ENCODE assay signal across 13 cellular contexts in genomic region chr17:64502021-64502420, GRCh38. TPM values are rescaled to one million over a fixed set of nuclear protein-coding genes. Genes with fewer than 3 reads are reported as not detected.
DNase-seq lines count a peak whose midpoint lies in the region; ATAC-seq and TF ChIP-seq lines count a peak whose summit lies in the region.
"Had no signal": no experiment of that assay in that cellular context is flagged by ENCODE, and none has a peak within 500 bp of the region (broad histone marks: within the 10 kb centered on the region; RNA-seq: fewer than 3 reads in every experiment).

No MANE protein-coding gene starts in this region.

- peak overlapping the region; percentile 42 for H3K27ac Mint-ChIP-seq in activated naive CD8-positive, alpha-beta T cell treated with anti-CD3 and anti-CD28 coated beads, Interleukin-2, amount 10 ng/mL, durations not matched to agents 7 days and 5 days
- peak overlapping the region; percentile 88 for H3K27ac Mint-ChIP-seq in memory B cell

- H3K4me1 Mint-ChIP-seq in activated naive CD8-positive, alpha-beta T cell treated with anti-CD3 and anti-CD28 coated beads, Interleukin-2, amount 10 ng/mL, durations not matched to agents 7 days and 5 days = peaks cover 59% of the 10 kb centered on the region
- peaks cover 39% of the 10 kb centered on the region for H3K4me1 Mint-ChIP-seq in memory B cell

- H3K4me1 ChIP-seq in ACC112 (ENCODE audit: control insufficient read depth, insufficient read depth, low read length, unreplicated experiment) (peaks cover 53% of the 10 kb centered on the region), DOHH2 (ENCODE audit: control insufficient read depth, low read length) (peaks cover 78% of the 10 kb centered on the region)

- H3K9me3 ChIP-seq in DOHH2 (ENCODE audit: control insufficient read depth, insufficient read depth, low read length) = no peaks in the 10 kb centered on the region
- H3K9me3 ChIP-seq: adrenal gland had no signal

- ATAC-seq in activated naive CD8-positive, alpha-beta T cell treated with anti-CD3 and anti-CD28 coated beads, Interleukin-2, amount 10 ng/mL, durations not matched to agents 7 days and 5 days (ENCODE audit: low read depth) = no peak
- no peak for ATAC-seq in memory B cell (ENCODE audit: low read depth)

- H2AFZ ChIP-seq in ACC112 (ENCODE audit: low read length, unreplicated experiment) = no peak overlapping the region

- no peak for DNase-seq in activated naive CD8-positive, alpha-beta T cell treated with anti-CD3 and anti-CD28 coated beads, Interleukin-2, amount 10 ng/mL, durations not matched to agents 7 days and 5 days
- DNase-seq in memory B cell (ENCODE audit: low spot score in 2 of 2) (no peak), globus pallidus (ENCODE audit: low spot score) (no peak), iPS-NIHi7 (ENCODE audit: extremely low spot score) (no peak), NCI-H2029 (lab: John Stamatoyannopoulos, UW) (no peak), epidermal melanocyte (ENCODE audit: insufficient read length, low spot score) (no peak)
- DNase-seq: adrenal gland, H7, midbrain, NCI-H187 treated with DMSO at 0.1 percent for 48 hours had no signal

- POLR2A ChIA-PET in activated naive CD8-positive, alpha-beta T cell treated with anti-CD3 and anti-CD28 coated beads, Interleukin-2, amount 10 ng/mL, durations not matched to agents 7 days and 5 days (lab: Charles Lee) = no interaction called here

- no peaks in the 10 kb centered on the region for H3K27me3 Mint-ChIP-seq in activated naive CD8-positive, alpha-beta T cell treated with anti-CD3 and anti-CD28 coated beads, Interleukin-2, amount 10 ng/mL, durations not matched to agents 7 days and 5 days
- H3K27me3 Mint-ChIP-seq in memory B cell = no peaks in the 10 kb centered on the region

- H3K27me3 ChIP-seq in ACC112 (ENCODE audit: insufficient read depth, low read length) (no peaks in the 10 kb centered on the region), DOHH2 (ENCODE audit: control insufficient read depth, low read length) (no peaks in the 10 kb centered on the region)
- H3K27me3 ChIP-seq: adrenal gland had no signal

- H3K36me3 ChIP-seq in ACC112 (ENCODE audit: insufficient read depth, low read length) (peaks cover 69% of the 10 kb centered on the region), DOHH2 (ENCODE audit: control insufficient read depth, low read length) (peaks cover 93% of the 10 kb centered on the region)

- no peaks in the 10 kb centered on the region for H3K9me2 ChIP-seq in DOHH2 (replicated peaks; ENCODE audit: control insufficient read depth, low read length)

- peaks cover 67% of the 10 kb centered on the region for H3K79me2 ChIP-seq in ACC112 (ENCODE audit: control insufficient read depth, insufficient read depth, low read length, unreplicated experiment)
- H3K79me2 ChIP-seq in DOHH2 (ENCODE audit: control insufficient read depth, low read length) = peaks cover 71% of the 10 kb centered on the region

- H3K4me3 ChIP-seq in ACC112 (ENCODE audit: low read depth, low read length) (0 out of 2 replicates have a peak overlapping the region, but pooled peaks have one; percentile 85), DOHH2 (ENCODE audit: low read length) (no peak overlapping the region)
- H3K4me3 ChIP-seq: adrenal gland had no signal

- H3K9me3 Mint-ChIP-seq in activated naive CD8-positive, alpha-beta T cell treated with anti-CD3 and anti-CD28 coated beads, Interleukin-2, amount 10 ng/mL, durations not matched to agents 7 days and 5 days = no peaks in the 10 kb centered on the region
- no peaks in the 10 kb centered on the region for H3K9me3 Mint-ChIP-seq in memory B cell

- no peak overlapping the region for H3K4me3 Mint-ChIP-seq in activated naive CD8-positive, alpha-beta T cell treated with anti-CD3 and anti-CD28 coated beads, Interleukin-2, amount 10 ng/mL, durations not matched to agents 7 days and 5 days
- no peak overlapping the region for H3K4me3 Mint-ChIP-seq in memory B cell

- H3K36me3 Mint-ChIP-seq in activated naive CD8-positive, alpha-beta T cell treated with anti-CD3 and anti-CD28 coated beads, Interleukin-2, amount 10 ng/mL, durations not matched to agents 7 days and 5 days = peaks cover 63% of the 10 kb centered on the region
- peaks cover 48% of the 10 kb centered on the region for H3K36me3 Mint-ChIP-seq in memory B cell

- H3F3A ChIP-seq in DOHH2 (ENCODE audit: control insufficient read depth, insufficient read depth) = peaks cover 84% of the 10 kb centered on the region

- peaks cover 47% of the 10 kb centered on the region for H4K20me1 ChIP-seq in DOHH2 (ENCODE audit: control insufficient read depth, insufficient read depth, low read depth, low read length)

- H3K4me2 ChIP-seq in DOHH2 (ENCODE audit: low read length) = peak overlapping the region; percentile 64; the same call in 1 of the 2 replicates

- TF ChIP-seq CTCF in DOHH2 (IDR thresholded peaks at IDR 0.05; ENCODE audit: low read depth, low read length, poor library complexity, severe bottlenecking) = no peak

- H3K27ac ChIP-seq in ACC112 (ENCODE audit: low read depth, low read length) = peak overlapping the region; percentile 49
- H3K27ac ChIP-seq in DOHH2 (ENCODE audit: low read depth, low read length) = no peak overlapping the region
- H3K27ac ChIP-seq: VCaP had no signal

RNA-seq across cellular contexts. Expression of gene DDX5, which starts 4.1 kb away (rescaled TPM):
- 1,000 to 10,000 TPM; 1,143 to 1,182 TPM for total RNA-seq in activated naive CD8-positive, alpha-beta T cell treated with anti-CD3 and anti-CD28 coated beads, Interleukin-2, amount 10 ng/mL, durations not matched to agents 7 days and 5 days

RNA-seq across cellular contexts. Expression of gene CEP95, which starts 4.8 kb away (rescaled TPM):
- 10 to 100 TPM; 71.0 to 71.7 TPM for total RNA-seq in activated naive CD8-positive, alpha-beta T cell treated with anti-CD3 and anti-CD28 coated beads, Interleukin-2, amount 10 ng/mL, durations not matched to agents 7 days and 5 days

RNA-seq across cellular contexts. Expression of gene POLG2, which starts 5.2 kb away (rescaled TPM):
- total RNA-seq in activated naive CD8-positive, alpha-beta T cell treated with anti-CD3 and anti-CD28 coated beads, Interleukin-2, amount 10 ng/mL, durations not matched to agents 7 days and 5 days = 10 to 100 TPM; 36.4 to 42.9 TPM

RNA-seq across cellular contexts. Expression of gene MILR1, which starts 53.1 kb away (rescaled TPM):
- 1 to 10 TPM in 1 of 2 experiments, under 1 TPM in 1; 0.65 to 1.2 TPM for total RNA-seq in activated naive CD8-positive, alpha-beta T cell treated with anti-CD3 and anti-CD28 coated beads, Interleukin-2, amount 10 ng/mL, durations not matched to agents 7 days and 5 days
